ENCODE assay signal across 1 cellular context in the genomic region with DNA sequence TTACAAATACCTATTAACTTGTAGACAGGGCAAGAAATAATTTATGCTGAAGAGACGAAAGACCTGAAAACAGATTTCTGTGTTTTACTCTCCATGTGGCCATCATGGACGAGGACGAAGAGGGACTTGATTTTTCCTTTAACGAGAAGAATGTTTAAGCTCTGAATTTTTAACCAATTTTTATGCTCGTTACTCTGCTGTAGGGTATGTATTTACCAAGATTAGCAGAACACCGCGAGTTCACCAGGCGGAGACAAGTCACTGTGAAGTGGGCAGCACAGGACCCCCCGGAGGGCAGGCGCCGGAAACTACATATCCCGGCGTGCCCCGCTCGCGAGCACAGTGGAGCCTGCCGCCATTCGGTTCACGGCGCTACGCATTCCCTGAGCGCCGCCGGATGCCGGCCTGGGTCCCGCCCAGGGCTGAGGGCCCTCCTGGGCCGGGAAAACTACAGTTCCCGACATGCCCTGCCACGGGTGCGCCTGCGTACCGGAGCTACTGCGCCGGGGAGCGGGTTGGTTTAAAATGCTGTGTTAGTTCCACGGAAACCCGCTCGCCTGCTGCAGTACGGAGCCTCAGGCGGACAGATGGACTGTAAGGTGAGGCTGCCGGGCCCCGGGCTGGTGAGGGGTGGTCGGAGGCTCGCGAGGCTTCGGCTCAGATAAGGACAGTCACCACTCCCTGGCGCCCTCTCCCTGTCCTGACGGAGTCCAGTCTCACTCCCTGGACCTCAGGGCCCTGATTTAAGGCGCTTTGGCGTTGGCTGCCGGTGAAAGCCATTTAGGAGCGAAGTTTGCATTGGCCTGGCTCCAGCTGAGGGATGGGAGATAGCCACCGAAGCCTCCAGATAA.
TF ChIP-seq lines count a peak whose summit lies in the region.

CCDC150 (plus strand) TSS at position 536 of the 851 bp plus-strand sequence; CDS start at position 588, 52 bp downstream.

TF ChIP-seq in HepG2, 621 proteins besides CTCF, POLR2A, EP300 and RAD21 (continued from another document and continues in another):
- TF ChIP-seq ZNF709 (CRISPR knock-in tag; IDR thresholded peaks at IDR 0.05): no peak; the same call in 1 of the 2 replicates
- TF ChIP-seq, protein P1, sequence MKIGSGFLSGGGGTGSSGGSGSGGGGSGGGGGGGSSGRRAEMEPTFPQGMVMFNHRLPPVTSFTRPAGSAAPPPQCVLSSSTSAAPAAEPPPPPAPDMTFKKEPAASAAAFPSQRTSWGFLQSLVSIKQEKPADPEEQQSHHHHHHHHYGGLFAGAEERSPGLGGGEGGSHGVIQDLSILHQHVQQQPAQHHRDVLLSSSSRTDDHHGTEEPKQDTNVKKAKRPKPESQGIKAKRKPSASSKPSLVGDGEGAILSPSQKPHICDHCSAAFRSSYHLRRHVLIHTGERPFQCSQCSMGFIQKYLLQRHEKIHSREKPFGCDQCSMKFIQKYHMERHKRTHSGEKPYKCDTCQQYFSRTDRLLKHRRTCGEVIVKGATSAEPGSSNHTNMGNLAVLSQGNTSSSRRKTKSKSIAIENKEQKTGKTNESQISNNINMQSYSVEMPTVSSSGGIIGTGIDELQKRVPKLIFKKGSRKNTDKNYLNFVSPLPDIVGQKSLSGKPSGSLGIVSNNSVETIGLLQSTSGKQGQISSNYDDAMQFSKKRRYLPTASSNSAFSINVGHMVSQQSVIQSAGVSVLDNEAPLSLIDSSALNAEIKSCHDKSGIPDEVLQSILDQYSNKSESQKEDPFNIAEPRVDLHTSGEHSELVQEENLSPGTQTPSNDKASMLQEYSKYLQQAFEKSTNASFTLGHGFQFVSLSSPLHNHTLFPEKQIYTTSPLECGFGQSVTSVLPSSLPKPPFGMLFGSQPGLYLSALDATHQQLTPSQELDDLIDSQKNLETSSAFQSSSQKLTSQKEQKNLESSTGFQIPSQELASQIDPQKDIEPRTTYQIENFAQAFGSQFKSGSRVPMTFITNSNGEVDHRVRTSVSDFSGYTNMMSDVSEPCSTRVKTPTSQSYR (CRISPR knock-in tag; IDR thresholded peaks at IDR 0.05; ENCODE audit: borderline replicate concordance): no peak
- TF ChIP-seq ARID2 (CRISPR knock-in tag; IDR thresholded peaks at IDR 0.05; ENCODE audit: borderline replicate concordance): peak; percentile 91
- TF ChIP-seq ZNF333 (CRISPR knock-in tag; IDR thresholded peaks at IDR 0.05; ENCODE audit: borderline replicate concordance): no peak
- no peak for TF ChIP-seq ZNF30 (CRISPR knock-in tag; IDR thresholded peaks at IDR 0.05)
- TF ChIP-seq ZNF101 (CRISPR knock-in tag; IDR thresholded peaks at IDR 0.05; ENCODE audit: borderline replicate concordance, low read depth): no peak
- peak; percentile 42 for TF ChIP-seq BHLHE40 (IDR thresholded peaks at IDR 0.05; ENCODE audit: low read length)
- TF ChIP-seq ZNF615 (CRISPR knock-in tag; IDR thresholded peaks at IDR 0.05; ENCODE audit: borderline replicate concordance): no peak
- peak; percentile 76; the same call in 1 of the 2 replicates for TF ChIP-seq ATF7-NPFF (CRISPR knock-in tag; IDR thresholded peaks at IDR 0.05; ENCODE audit: low read depth)
- TF ChIP-seq SMAD9 (CRISPR knock-in tag; IDR thresholded peaks at IDR 0.05): no peak
- TF ChIP-seq GMEB1 (CRISPR knock-in tag; IDR thresholded peaks at IDR 0.05; ENCODE audit: borderline replicate concordance): peak; percentile 98
- 0 out of 2 replicates have a peak, but pooled peaks have one; percentile 75 for TF ChIP-seq ATF6 (CRISPR knock-in tag; conservative IDR thresholded peaks at IDR 0.05)
- TF ChIP-seq, protein P2, sequence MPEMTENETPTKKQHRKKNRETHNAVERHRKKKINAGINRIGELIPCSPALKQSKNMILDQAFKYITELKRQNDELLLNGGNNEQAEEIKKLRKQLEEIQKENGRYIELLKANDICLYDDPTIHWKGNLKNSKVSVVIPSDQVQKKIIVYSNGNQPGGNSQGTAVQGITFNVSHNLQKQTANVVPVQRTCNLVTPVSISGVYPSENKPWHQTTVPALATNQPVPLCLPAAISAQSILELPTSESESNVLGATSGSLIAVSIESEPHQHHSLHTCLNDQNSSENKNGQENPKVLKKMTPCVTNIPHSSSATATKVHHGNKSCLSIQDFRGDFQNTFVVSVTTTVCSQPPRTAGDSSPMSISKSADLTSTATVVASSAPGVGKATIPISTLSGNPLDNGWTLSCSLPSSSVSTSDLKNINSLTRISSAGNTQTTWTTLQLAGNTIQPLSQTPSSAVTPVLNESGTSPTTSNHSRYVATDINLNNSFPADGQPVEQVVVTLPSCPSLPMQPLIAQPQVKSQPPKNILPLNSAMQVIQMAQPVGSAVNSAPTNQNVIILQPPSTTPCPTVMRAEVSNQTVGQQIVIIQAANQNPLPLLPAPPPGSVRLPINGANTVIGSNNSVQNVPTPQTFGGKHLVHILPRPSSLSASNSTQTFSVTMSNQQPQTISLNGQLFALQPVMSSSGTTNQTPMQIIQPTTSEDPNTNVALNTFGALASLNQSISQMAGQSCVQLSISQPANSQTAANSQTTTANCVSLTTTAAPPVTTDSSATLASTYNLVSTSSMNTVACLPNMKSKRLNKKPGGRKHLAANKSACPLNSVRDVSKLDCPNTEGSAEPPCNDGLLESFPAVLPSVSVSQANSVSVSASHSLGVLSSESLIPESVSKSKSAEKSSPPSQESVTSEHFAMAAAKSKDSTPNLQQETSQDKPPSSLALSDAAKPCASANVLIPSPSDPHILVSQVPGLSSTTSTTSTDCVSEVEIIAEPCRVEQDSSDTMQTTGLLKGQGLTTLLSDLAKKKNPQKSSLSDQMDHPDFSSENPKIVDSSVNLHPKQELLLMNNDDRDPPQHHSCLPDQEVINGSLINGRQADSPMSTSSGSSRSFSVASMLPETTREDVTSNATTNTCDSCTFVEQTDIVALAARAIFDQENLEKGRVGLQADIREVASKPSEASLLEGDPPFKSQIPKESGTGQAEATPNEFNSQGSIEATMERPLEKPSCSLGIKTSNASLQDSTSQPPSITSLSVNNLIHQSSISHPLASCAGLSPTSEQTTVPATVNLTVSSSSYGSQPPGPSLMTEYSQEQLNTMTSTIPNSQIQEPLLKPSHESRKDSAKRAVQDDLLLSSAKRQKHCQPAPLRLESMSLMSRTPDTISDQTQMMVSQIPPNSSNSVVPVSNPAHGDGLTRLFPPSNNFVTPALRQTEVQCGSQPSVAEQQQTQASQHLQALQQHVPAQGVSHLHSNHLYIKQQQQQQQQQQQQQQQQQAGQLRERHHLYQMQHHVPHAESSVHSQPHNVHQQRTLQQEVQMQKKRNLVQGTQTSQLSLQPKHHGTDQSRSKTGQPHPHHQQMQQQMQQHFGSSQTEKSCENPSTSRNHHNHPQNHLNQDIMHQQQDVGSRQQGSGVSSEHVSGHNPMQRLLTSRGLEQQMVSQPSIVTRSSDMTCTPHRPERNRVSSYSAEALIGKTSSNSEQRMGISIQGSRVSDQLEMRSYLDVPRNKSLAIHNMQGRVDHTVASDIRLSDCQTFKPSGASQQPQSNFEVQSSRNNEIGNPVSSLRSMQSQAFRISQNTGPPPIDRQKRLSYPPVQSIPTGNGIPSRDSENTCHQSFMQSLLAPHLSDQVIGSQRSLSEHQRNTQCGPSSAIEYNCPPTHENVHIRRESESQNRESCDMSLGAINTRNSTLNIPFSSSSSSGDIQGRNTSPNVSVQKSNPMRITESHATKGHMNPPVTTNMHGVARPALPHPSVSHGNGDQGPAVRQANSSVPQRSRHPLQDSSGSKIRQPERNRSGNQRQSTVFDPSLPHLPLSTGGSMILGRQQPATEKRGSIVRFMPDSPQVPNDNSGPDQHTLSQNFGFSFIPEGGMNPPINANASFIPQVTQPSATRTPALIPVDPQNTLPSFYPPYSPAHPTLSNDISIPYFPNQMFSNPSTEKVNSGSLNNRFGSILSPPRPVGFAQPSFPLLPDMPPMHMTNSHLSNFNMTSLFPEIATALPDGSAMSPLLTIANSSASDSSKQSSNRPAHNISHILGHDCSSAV (CRISPR knock-in tag; IDR thresholded peaks at IDR 0.05; ENCODE audit: borderline replicate concordance): 0 out of 2 replicates have a peak, but pooled peaks have one; percentile 96
- TF ChIP-seq ZNF761 (CRISPR knock-in tag; conservative IDR thresholded peaks at IDR 0.05): peak; percentile 75; the same call in 1 of the 2 replicates
- TF ChIP-seq SMAD1 (CRISPR knock-in tag; IDR thresholded peaks at IDR 0.05; ENCODE audit: borderline replicate concordance, low read depth): 0 out of 2 replicates have a peak, but pooled peaks have one; percentile 77
- no peak for TF ChIP-seq ZNF441 (CRISPR knock-in tag; IDR thresholded peaks at IDR 0.05; ENCODE audit: borderline replicate concordance)
- peak; percentile 60; the same call in 1 of the 2 replicates for TF ChIP-seq ZFP37 (CRISPR knock-in tag; IDR thresholded peaks at IDR 0.05; ENCODE audit: borderline replicate concordance)
- no peak for TF ChIP-seq ZSCAN22 (CRISPR knock-in tag; IDR thresholded peaks at IDR 0.05)
- TF ChIP-seq ZNF44 (CRISPR knock-in tag; IDR thresholded peaks at IDR 0.05): peak; percentile 76; the same call in 1 of the 2 replicates
- TF ChIP-seq ZNF800 (CRISPR knock-in tag; IDR thresholded peaks at IDR 0.05): no peak
- TF ChIP-seq KDM2A (CRISPR knock-in tag; IDR thresholded peaks at IDR 0.05; ENCODE audit: borderline replicate concordance, low read depth): peak; percentile 95
- TF ChIP-seq SP140L (CRISPR knock-in tag; IDR thresholded peaks at IDR 0.05; ENCODE audit: borderline replicate concordance): no peak; the same call in 1 of the 2 replicates
- no peak; the same call in 1 of the 2 replicates for TF ChIP-seq ZSCAN30 (CRISPR knock-in tag; IDR thresholded peaks at IDR 0.05)
- TF ChIP-seq XRCC5 (optimal IDR thresholded peaks at IDR 0.05; ENCODE audit: low read length): peak; percentile 89
- TF ChIP-seq ZNF503 (CRISPR knock-in tag; IDR thresholded peaks at IDR 0.05): 0 out of 2 replicates have a peak, but pooled peaks have one; percentile 49
- no peak for TF ChIP-seq ZNF256 (CRISPR knock-in tag; conservative IDR thresholded peaks at IDR 0.05)
- TF ChIP-seq ZNF282 (IDR thresholded peaks at IDR 0.05; ENCODE audit: partially characterized antibody): no peak
- TF ChIP-seq RCOR2 (CRISPR knock-in tag; IDR thresholded peaks at IDR 0.05): no peak; the same call in 1 of the 2 replicates
- no peak for TF ChIP-seq ZNF652 (CRISPR knock-in tag; IDR thresholded peaks at IDR 0.05; ENCODE audit: borderline replicate concordance, low read depth)
- no peak for TF ChIP-seq LCORL (IDR thresholded peaks at IDR 0.05)
- no peak; the same call in 1 of the 2 replicates for TF ChIP-seq LCORL (CRISPR knock-in tag; IDR thresholded peaks at IDR 0.05)
- TF ChIP-seq RBAK (CRISPR knock-in tag; IDR thresholded peaks at IDR 0.05): no peak
- no peak for TF ChIP-seq PHB2 (IDR thresholded peaks at IDR 0.05; ENCODE audit: partially characterized antibody)
- TF ChIP-seq SIX1 (CRISPR knock-in tag; IDR thresholded peaks at IDR 0.05; ENCODE audit: borderline replicate concordance): 0 out of 2 replicates have a peak, but pooled peaks have one; percentile 31
- peak; percentile 96 for TF ChIP-seq KMT2B (CRISPR knock-in tag; IDR thresholded peaks at IDR 0.05)
- no peak for TF ChIP-seq MYNN (CRISPR knock-in tag; IDR thresholded peaks at IDR 0.05; ENCODE audit: low read depth)
- TF ChIP-seq KAT7 (CRISPR knock-in tag; IDR thresholded peaks at IDR 0.05; ENCODE audit: borderline replicate concordance): peak; percentile 89; the same call in 1 of the 2 replicates
- TF ChIP-seq ZNF878 (CRISPR knock-in tag; IDR thresholded peaks at IDR 0.05): no peak; the same call in 1 of the 2 replicates
- peak; percentile 68; the same call in 1 of the 2 replicates for TF ChIP-seq NCOA1 (CRISPR knock-in tag; IDR thresholded peaks at IDR 0.05)
- no peak for TF ChIP-seq ZSCAN12 (CRISPR knock-in tag; IDR thresholded peaks at IDR 0.05)
